1 cellular context compared by ENCODE assay signal in the genomic region with DNA sequence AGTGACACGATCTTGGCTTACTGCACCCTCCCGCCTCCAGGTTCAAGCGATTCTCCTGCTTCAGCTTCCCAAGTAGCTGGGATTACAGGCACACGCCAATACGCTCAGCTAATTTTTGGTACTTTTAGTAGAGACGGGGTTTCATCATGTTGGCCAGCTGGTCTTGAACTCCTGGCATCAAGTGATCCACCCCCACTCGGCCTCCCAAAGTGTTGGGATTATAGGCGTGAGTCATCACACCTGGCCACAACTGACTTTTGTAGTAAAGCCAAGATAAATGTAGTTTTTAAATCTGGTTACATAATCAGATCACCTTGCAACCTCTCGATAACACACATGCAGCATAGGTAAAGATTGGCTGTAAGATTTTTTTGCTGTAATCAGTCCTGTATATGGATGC.
A peak's percentile ranks its signal among the peaks of the same experiment; 100 is the strongest.
TF ChIP-seq lines count a peak whose summit lies in the region.

No MANE protein-coding gene starts in this region.

TF ChIP-seq in HCT116, 20 proteins besides CTCF, POLR2A, EP300 and RAD21 (continued from another document):
- TF ChIP-seq ZBTB33 (IDR thresholded peaks at IDR 0.05; ENCODE audit: extremely low read depth, insufficient replicate concordance, low read length) (no peak), SIN3A (IDR thresholded peaks at IDR 0.05; ENCODE audit: low read depth) (no peak), EZH2phosphoT487 (IDR thresholded peaks at IDR 0.05; ENCODE audit: borderline replicate concordance) (no peak), POLR2AphosphoS5 (IDR thresholded peaks at IDR 0.05; ENCODE audit: low read depth, low read length) (no peak), JUND (IDR thresholded peaks at IDR 0.05) (peak; percentile 56)
- TF ChIP-seq, protein P1, sequence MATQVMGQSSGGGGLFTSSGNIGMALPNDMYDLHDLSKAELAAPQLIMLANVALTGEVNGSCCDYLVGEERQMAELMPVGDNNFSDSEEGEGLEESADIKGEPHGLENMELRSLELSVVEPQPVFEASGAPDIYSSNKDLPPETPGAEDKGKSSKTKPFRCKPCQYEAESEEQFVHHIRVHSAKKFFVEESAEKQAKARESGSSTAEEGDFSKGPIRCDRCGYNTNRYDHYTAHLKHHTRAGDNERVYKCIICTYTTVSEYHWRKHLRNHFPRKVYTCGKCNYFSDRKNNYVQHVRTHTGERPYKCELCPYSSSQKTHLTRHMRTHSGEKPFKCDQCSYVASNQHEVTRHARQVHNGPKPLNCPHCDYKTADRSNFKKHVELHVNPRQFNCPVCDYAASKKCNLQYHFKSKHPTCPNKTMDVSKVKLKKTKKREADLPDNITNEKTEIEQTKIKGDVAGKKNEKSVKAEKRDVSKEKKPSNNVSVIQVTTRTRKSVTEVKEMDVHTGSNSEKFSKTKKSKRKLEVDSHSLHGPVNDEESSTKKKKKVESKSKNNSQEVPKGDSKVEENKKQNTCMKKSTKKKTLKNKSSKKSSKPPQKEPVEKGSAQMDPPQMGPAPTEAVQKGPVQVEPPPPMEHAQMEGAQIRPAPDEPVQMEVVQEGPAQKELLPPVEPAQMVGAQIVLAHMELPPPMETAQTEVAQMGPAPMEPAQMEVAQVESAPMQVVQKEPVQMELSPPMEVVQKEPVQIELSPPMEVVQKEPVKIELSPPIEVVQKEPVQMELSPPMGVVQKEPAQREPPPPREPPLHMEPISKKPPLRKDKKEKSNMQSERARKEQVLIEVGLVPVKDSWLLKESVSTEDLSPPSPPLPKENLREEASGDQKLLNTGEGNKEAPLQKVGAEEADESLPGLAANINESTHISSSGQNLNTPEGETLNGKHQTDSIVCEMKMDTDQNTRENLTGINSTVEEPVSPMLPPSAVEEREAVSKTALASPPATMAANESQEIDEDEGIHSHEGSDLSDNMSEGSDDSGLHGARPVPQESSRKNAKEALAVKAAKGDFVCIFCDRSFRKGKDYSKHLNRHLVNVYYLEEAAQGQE (IDR thresholded peaks at IDR 0.05; ENCODE audit: low read depth) = no peak
